In genomic region chr21:31480228-31480627, GRCh38 we compare ENCODE assay signal across 26 cellular contexts.
"Had no signal": no experiment of that assay in that cellular context is flagged by ENCODE, and none has a peak within 500 bp of the region (broad histone marks: within the 10 kb centered on the region; RNA-seq: fewer than 3 reads in every experiment).

No MANE protein-coding gene starts in this region.

- H3K27me3 ChIP-seq: left lung, neutrophil, right atrium auricular region, right lobe of liver, suprapubic skin, tibial artery, vagina had no signal

- ATAC-seq: left colon; left lung; lower lobe of right lung; naive thymus-derived CD8-positive, alpha-beta T cell; right lobe of liver; stimulated activated effector memory CD8-positive, alpha-beta T cell treated with anti-CD3 and anti-CD28 coated beads, Interleukin-12 subunit alpha, Interleukin-12 subunit beta, amount 100 ng/mL, for 72 hours had no signal

- DNase-seq: hypothalamus; immature natural killer cell; kidney; left colon; left lung; lower lobe of right lung; mammary epithelial cell; mesenchymal stem cell; naive thymus-derived CD8-positive, alpha-beta T cell; occipital lobe; right lobe of liver; stimulated activated CD4-positive, alpha-beta T cell treated with anti-CD3 and anti-CD28 coated beads, Interleukin-12 subunit alpha, Interleukin-12 subunit beta, amount 100 ng/mL, for 4 hours; stimulated activated CD4-positive, alpha-beta T cell treated with anti-CD3 and anti-CD28 coated beads, Interleukin-15, amount 100 ng/mL, for 24 hours; stimulated activated CD4-positive, alpha-beta T cell treated with anti-CD3 and anti-CD28 coated beads, Interleukin-2, amount 100 ng/mL, for 24 hours; stimulated activated CD4-positive, alpha-beta T cell treated with anti-CD3 and anti-CD28 coated beads, Interleukin-4, amount 100 ng/mL, for 24 hours; stimulated activated naive CD4-positive, alpha-beta T cell; tibial artery; trophoblast cell had no signal

- H3K27ac ChIP-seq: left lung, lower lobe of right lung, neutrophil, parathyroid adenoma, right atrium auricular region, right lobe of liver, skin epidermis, suprapubic skin, thoracic aorta, tibial artery, vagina had no signal

- H3K36me3 ChIP-seq: left lung, lower lobe of right lung, neutrophil, right atrium auricular region, right lobe of liver, suprapubic skin, thoracic aorta, tibial artery, vagina had no signal

- H3K4me3 ChIP-seq: left lung, lower lobe of right lung, right atrium auricular region, right lobe of liver, skin epidermis, suprapubic skin, thoracic aorta, tibial artery, vagina had no signal

- H3K4me1 ChIP-seq: left lung, lower lobe of right lung, parathyroid adenoma, right atrium auricular region, right lobe of liver, suprapubic skin, tibial artery, vagina had no signal

- H3K9me3 ChIP-seq: right lobe of liver, vagina had no signal
